ENCODE assay signal across 8 cellular contexts in genomic region chr5:65663804-65664521, GRCh38. TPM values are rescaled to one million over a fixed set of nuclear protein-coding genes. Genes with fewer than 3 reads are reported as not detected.
DNase-seq lines count a peak whose midpoint lies in the region; ATAC-seq and TF ChIP-seq lines count a peak whose summit lies in the region.
"Had no signal": no experiment of that assay in that cellular context is flagged by ENCODE, and none has a peak within 500 bp of the region (broad histone marks: within the 10 kb centered on the region; RNA-seq: fewer than 3 reads in every experiment).

No MANE protein-coding gene starts in this region.

- H3F3A ChIP-seq in smooth muscle cell (ENCODE audit: low read depth) = peaks cover 3% of the 10 kb centered on the region

- H3K9ac ChIP-seq in smooth muscle cell (ENCODE audit: low read depth) = no peak overlapping the region

- H3K79me2 ChIP-seq in smooth muscle cell (ENCODE audit: low read depth) = no peaks in the 10 kb centered on the region

- H3K4me2 ChIP-seq in smooth muscle cell = no peak overlapping the region

- intact Hi-C loops in activated CD8-positive, alpha-beta T cell treated with anti-CD3 and anti-CD28 coated beads for 36 hours (cut with micrococcal nuclease) = no loop called here
- intact Hi-C loops in dorsolateral prefrontal cortex (cut with DNase I) = no loop called here

- no peak for DNase-seq in activated CD8-positive, alpha-beta T cell treated with anti-CD3 and anti-CD28 coated beads for 36 hours
- no peak for DNase-seq in activated CD8-positive, alpha-beta T cell treated with anti-CD3 and anti-CD28 coated beads, Interleukin-2, amount 10 ng/mL, durations not matched to agents 7 days and 5 days
- DNase-seq in dorsolateral prefrontal cortex (no peak), smooth muscle cell (lab: John Stamatoyannopoulos, UW; ENCODE audit: unreplicated experiment) (no peak)
- DNase-seq: DMS153, KBM-7 had no signal

- H3K4me3 ChIP-seq in dorsolateral prefrontal cortex (no peak overlapping the region), smooth muscle cell (no peak overlapping the region)

- CTCF ChIA-PET in activated CD8-positive, alpha-beta T cell treated with anti-CD3 and anti-CD28 coated beads for 36 hours (lab: Charles Lee) = interaction anchor here (1.3 to 2.2 kb wide), 3 partner anchors 11 to 21 kb away, joined by 3 to 7 read pairs (median 4); no protein-coding TSS in a partner anchor
- CTCF ChIA-PET in activated CD8-positive, alpha-beta T cell treated with anti-CD3 and anti-CD28 coated beads, Interleukin-2, amount 10 ng/mL, durations not matched to agents 7 days and 5 days (lab: Charles Lee) = interaction anchor here (1.0 kb wide), 1 partner anchor 15 kb away, joined by 3 read pairs; no protein-coding TSS in a partner anchor

- peaks cover 8% of the 10 kb centered on the region for H3K4me1 Mint-ChIP-seq in activated CD8-positive, alpha-beta T cell treated with anti-CD3 and anti-CD28 coated beads for 36 hours (ENCODE audit: low read depth)
- H3K4me1 Mint-ChIP-seq in activated CD8-positive, alpha-beta T cell treated with anti-CD3 and anti-CD28 coated beads, Interleukin-2, amount 10 ng/mL, durations not matched to agents 7 days and 5 days (ENCODE audit: low read depth) = peaks cover 2% of the 10 kb centered on the region

- H3K36me3 ChIP-seq in smooth muscle cell (ENCODE audit: low read depth) = peaks cover 4% of the 10 kb centered on the region

- no peak for TF ChIP-seq CTCF in activated CD8-positive, alpha-beta T cell treated with anti-CD3 and anti-CD28 coated beads for 36 hours (IDR thresholded peaks at IDR 0.05)
- TF ChIP-seq CTCF in dorsolateral prefrontal cortex (IDR thresholded peaks at IDR 0.05 in 54 of 56, conservative IDR thresholded peaks at IDR 0.05 in 2 of 56; ENCODE audit: low read depth in 1 of 56, partially characterized antibody in 56 of 56) = peak in 40 of 56 donors; percentile 12 to 57 (median 30)
- peak; percentile 43 for TF ChIP-seq CTCF in smooth muscle cell (IDR thresholded peaks at IDR 0.05; ENCODE audit: borderline replicate concordance, insufficient read depth, poor library complexity, severe bottlenecking)

- H3K27ac ChIP-seq in dorsolateral prefrontal cortex (peak overlapping the region in 7 of 59 donors; percentile 13 to 38 (median 29)), smooth muscle cell (ENCODE audit: low read depth) (no peak overlapping the region)

- H3K9me3 Mint-ChIP-seq in activated CD8-positive, alpha-beta T cell treated with anti-CD3 and anti-CD28 coated beads for 36 hours = no peaks in the 10 kb centered on the region
- no peaks in the 10 kb centered on the region for H3K9me3 Mint-ChIP-seq in activated CD8-positive, alpha-beta T cell treated with anti-CD3 and anti-CD28 coated beads, Interleukin-2, amount 10 ng/mL, durations not matched to agents 7 days and 5 days (ENCODE audit: insufficient read depth)

- no peaks in the 10 kb centered on the region for H3K9me3 ChIP-seq in smooth muscle cell (replicated peaks; ENCODE audit: low read depth)

- 86% methylated on average over 1 of the region's 1 CpG for WGBS in smooth muscle cell (ENCODE audit: low lambda C conversion rate)

- POLR2A ChIA-PET in activated CD8-positive, alpha-beta T cell treated with anti-CD3 and anti-CD28 coated beads for 36 hours (lab: Charles Lee) = no interaction called here
- POLR2A ChIA-PET in activated CD8-positive, alpha-beta T cell treated with anti-CD3 and anti-CD28 coated beads, Interleukin-2, amount 10 ng/mL, durations not matched to agents 7 days and 5 days (lab: Charles Lee) = no interaction called here

- H3K4me3 Mint-ChIP-seq in activated CD8-positive, alpha-beta T cell treated with anti-CD3 and anti-CD28 coated beads for 36 hours = no peak overlapping the region
- no peak overlapping the region for H3K4me3 Mint-ChIP-seq in activated CD8-positive, alpha-beta T cell treated with anti-CD3 and anti-CD28 coated beads, Interleukin-2, amount 10 ng/mL, durations not matched to agents 7 days and 5 days

- H3K27me3 ChIP-seq in dorsolateral prefrontal cortex = no peaks in the 10 kb centered on the region
- no peaks in the 10 kb centered on the region for H3K27me3 ChIP-seq in smooth muscle cell (ENCODE audit: low read depth)

- H3K27ac Mint-ChIP-seq in activated CD8-positive, alpha-beta T cell treated with anti-CD3 and anti-CD28 coated beads for 36 hours = peak overlapping the region; percentile 80
- H3K27ac Mint-ChIP-seq in activated CD8-positive, alpha-beta T cell treated with anti-CD3 and anti-CD28 coated beads, Interleukin-2, amount 10 ng/mL, durations not matched to agents 7 days and 5 days = no peak overlapping the region

- no peak overlapping the region for H2AFZ ChIP-seq in smooth muscle cell (ENCODE audit: low read depth)

- ATAC-seq in activated CD8-positive, alpha-beta T cell treated with anti-CD3 and anti-CD28 coated beads for 36 hours = no peak
- ATAC-seq in activated CD8-positive, alpha-beta T cell treated with anti-CD3 and anti-CD28 coated beads, Interleukin-2, amount 10 ng/mL, durations not matched to agents 7 days and 5 days = no peak
- ATAC-seq in HG03571 (IDR thresholded peaks at IDR 0.05; ENCODE audit: unreplicated experiment) (no peak), HG02973 (IDR thresholded peaks at IDR 0.05; ENCODE audit: unreplicated experiment) (no peak)

- H4K20me1 ChIP-seq in smooth muscle cell (ENCODE audit: low read depth) = no peaks in the 10 kb centered on the region

- no peaks in the 10 kb centered on the region for H3K4me1 ChIP-seq in smooth muscle cell (ENCODE audit: low read depth)

- peaks cover 11% of the 10 kb centered on the region for H3K36me3 Mint-ChIP-seq in activated CD8-positive, alpha-beta T cell treated with anti-CD3 and anti-CD28 coated beads for 36 hours (ENCODE audit: low read depth)
- peaks cover 17% of the 10 kb centered on the region for H3K36me3 Mint-ChIP-seq in activated CD8-positive, alpha-beta T cell treated with anti-CD3 and anti-CD28 coated beads, Interleukin-2, amount 10 ng/mL, durations not matched to agents 7 days and 5 days (ENCODE audit: low read depth)

- H3K27me3 Mint-ChIP-seq in activated CD8-positive, alpha-beta T cell treated with anti-CD3 and anti-CD28 coated beads for 36 hours = no peaks in the 10 kb centered on the region
- H3K27me3 Mint-ChIP-seq in activated CD8-positive, alpha-beta T cell treated with anti-CD3 and anti-CD28 coated beads, Interleukin-2, amount 10 ng/mL, durations not matched to agents 7 days and 5 days (ENCODE audit: low read depth) = no peaks in the 10 kb centered on the region

RNA-seq across cellular contexts. Expression of gene SHLD3, which starts 39.1 kb away (rescaled TPM):
- total RNA-seq in activated CD8-positive, alpha-beta T cell treated with anti-CD3 and anti-CD28 coated beads for 36 hours = 1 to 10 TPM; 4.1 to 5.2 TPM
- total RNA-seq in activated CD8-positive, alpha-beta T cell treated with anti-CD3 and anti-CD28 coated beads, Interleukin-2, amount 10 ng/mL, durations not matched to agents 7 days and 5 days = 1 to 10 TPM; 5.1 to 5.3 TPM
- total RNA-seq in dorsolateral prefrontal cortex (1 to 10 TPM; 1.4 to 7.4 (median 3.9) TPM), smooth muscle cell (2.9 and 3.1 TPM in 2 replicates)
- 0.91 and 2.4 TPM in 2 replicates for polyA plus RNA-seq in smooth muscle cell

RNA-seq across cellular contexts. Expression of gene TRAPPC13, which starts 39.1 kb away (rescaled TPM):
- 10 to 100 TPM; 18.0 to 22.1 TPM for total RNA-seq in activated CD8-positive, alpha-beta T cell treated with anti-CD3 and anti-CD28 coated beads for 36 hours
- total RNA-seq in activated CD8-positive, alpha-beta T cell treated with anti-CD3 and anti-CD28 coated beads, Interleukin-2, amount 10 ng/mL, durations not matched to agents 7 days and 5 days = 10 to 100 TPM; 21.9 to 22.2 TPM
- total RNA-seq in dorsolateral prefrontal cortex = 10 to 100 TPM; 17.4 to 49.3 (median 32.9) TPM
- total RNA-seq in smooth muscle cell = 19.5 and 40.5 TPM in 2 replicates
- 13.7 and 16.6 TPM in 2 replicates for polyA plus RNA-seq in smooth muscle cell

RNA-seq across cellular contexts. Expression of gene TRIM23, which starts 39.8 kb away (rescaled TPM):
- 1 to 10 TPM; 6.8 to 7.0 TPM for total RNA-seq in activated CD8-positive, alpha-beta T cell treated with anti-CD3 and anti-CD28 coated beads for 36 hours
- total RNA-seq in activated CD8-positive, alpha-beta T cell treated with anti-CD3 and anti-CD28 coated beads, Interleukin-2, amount 10 ng/mL, durations not matched to agents 7 days and 5 days = 1 to 10 TPM; 7.0 to 8.9 TPM
- total RNA-seq in dorsolateral prefrontal cortex (10 to 100 TPM; 29.0 to 96.0 (median 75.1) TPM), smooth muscle cell (20.0 and 25.1 TPM in 2 replicates)
- 7.0 and 9.8 TPM in 2 replicates for polyA plus RNA-seq in smooth muscle cell

RNA-seq across cellular contexts. Expression of gene SGTB, which starts 57.9 kb away (rescaled TPM):
- 10 to 100 TPM; 17.0 to 18.5 TPM for total RNA-seq in activated CD8-positive, alpha-beta T cell treated with anti-CD3 and anti-CD28 coated beads for 36 hours
- 10 to 100 TPM; 17.5 to 18.4 TPM for total RNA-seq in activated CD8-positive, alpha-beta T cell treated with anti-CD3 and anti-CD28 coated beads, Interleukin-2, amount 10 ng/mL, durations not matched to agents 7 days and 5 days
- total RNA-seq in dorsolateral prefrontal cortex (100 to 1,000 TPM in 19 of 120 experiments, 10 to 100 TPM in 101; 31.9 to 123 (median 81.4) TPM), smooth muscle cell (12.8 and 16.4 TPM in 2 replicates)
- polyA plus RNA-seq in smooth muscle cell = 3.8 and 5.3 TPM in 2 replicates

RNA-seq across cellular contexts. Expression of gene NLN, which starts 58.0 kb away (rescaled TPM):
- 10 to 100 TPM; 38.4 to 42.5 TPM for total RNA-seq in activated CD8-positive, alpha-beta T cell treated with anti-CD3 and anti-CD28 coated beads for 36 hours
- 10 to 100 TPM; 13.9 to 14.3 TPM for total RNA-seq in activated CD8-positive, alpha-beta T cell treated with anti-CD3 and anti-CD28 coated beads, Interleukin-2, amount 10 ng/mL, durations not matched to agents 7 days and 5 days
- total RNA-seq in dorsolateral prefrontal cortex (10 to 100 TPM; 14.0 to 41.7 (median 30.4) TPM), smooth muscle cell (33.6 and 37.7 TPM in 2 replicates)
- 25.4 and 31.9 TPM in 2 replicates for polyA plus RNA-seq in smooth muscle cell
